22 cellular contexts compared by ENCODE assay signal in genomic region chr20:15992564-15992963, GRCh38.
DNase-seq lines count a peak whose midpoint lies in the region; ATAC-seq lines count a peak whose summit lies in the region.
"Had no signal": no experiment of that assay in that cellular context is flagged by ENCODE, and none has a peak within 500 bp of the region (broad histone marks: within the 10 kb centered on the region; RNA-seq: fewer than 3 reads in every experiment).

No MANE protein-coding gene starts in this region.

- no peaks in the 10 kb centered on the region for H3K4me1 Mint-ChIP-seq in T-helper 17 cell
- H3K4me1 Mint-ChIP-seq: nephron had no signal

- no peaks in the 10 kb centered on the region for H3K36me3 Mint-ChIP-seq in T-helper 17 cell (ENCODE audit: low read depth)

- intact Hi-C loops in left cardiac atrium (cut with DNase I) = no loop called here

- no peaks in the 10 kb centered on the region for H3K9me3 ChIP-seq in T-helper 17 cell (ENCODE audit: control insufficient read depth, low read length, poor library complexity, severe bottlenecking)

- no peaks in the 10 kb centered on the region for H3K27me3 Mint-ChIP-seq in T-helper 17 cell
- H3K27me3 Mint-ChIP-seq: stimulated activated naive CD8-positive, alpha-beta T cell treated with anti-CD3 and anti-CD28 coated beads, Interleukin-15, Interleukin-2, amounts not matched to agents 100 ng/mL and 50 ng/mL, for 24 hours had no signal

- peak; percentile 17 for DNase-seq in HS-27A (ENCODE audit: low read depth)
- DNase-seq in SW480 (ENCODE audit: low spot score) = peak; percentile 8
- peak; percentile 66 for DNase-seq in foreskin melanocyte
- no peak for DNase-seq in T-helper 17 cell
- no peak for DNase-seq in left cardiac atrium
- no peak for DNase-seq in cerebellar cortex (ENCODE audit: low spot score)
- no peak for DNase-seq in activated gamma-delta T cell (lab: John Stamatoyannopoulos, UW)
- DNase-seq: activated CD8-positive, alpha-beta memory T cell treated with anti-CD3 and anti-CD28 coated beads, Interleukin-2, amount 50 U/mL, for 48 hours; activated effector memory CD4-positive, alpha-beta T cell treated with Interleukin-2 at 50 U/mL for 16 hours; AML-193; amniotic stem cell; COR-L47; left lung; midbrain; NCI-H2171 treated with DMSO at 0.1 percent for 48 hours; NCI-H526 treated with DMSO at 0.1 percent for 48 hours; SHP77 treated with DMSO at 0.1 percent for 48 hours; stimulated activated CD4-positive, alpha-beta T cell treated with anti-CD3 and anti-CD28 coated beads, Interleukin-2, amount 100 ng/mL, for 48 hours; trophoblast cell had no signal

- no peak for ATAC-seq in T-helper 17 cell
- no peak for ATAC-seq in left cardiac atrium
- ATAC-seq: esophagus mucosa, left lung had no signal

- no peak overlapping the region for H3K27ac Mint-ChIP-seq in T-helper 17 cell
- H3K27ac Mint-ChIP-seq: nephron; stimulated activated naive CD8-positive, alpha-beta T cell treated with anti-CD3 and anti-CD28 coated beads, Interleukin-15, Interleukin-2, amounts not matched to agents 100 ng/mL and 50 ng/mL, for 24 hours had no signal

- no peak overlapping the region for H3K4me3 Mint-ChIP-seq in T-helper 17 cell
- H3K4me3 Mint-ChIP-seq: nephron; stimulated activated naive CD8-positive, alpha-beta T cell treated with anti-CD3 and anti-CD28 coated beads, Interleukin-15, Interleukin-2, amounts not matched to agents 100 ng/mL and 50 ng/mL, for 24 hours had no signal

Comparison
In these comparisons a context has a peak if more than half of its experiments do, and no peak if none do; other contexts are left out.
1. DNase-seq: peak in HS-27A (single experiment), SW480 (single experiment) and foreskin melanocyte (single experiment); none in T-helper 17 cell (0 of 3), left cardiac atrium (single experiment), cerebellar cortex (single experiment) and activated gamma-delta T cell (single experiment).